Comparison of ENCODE assay signal across 15 cellular contexts in genomic region chr15:89111352-89111751, GRCh38. TPM values are rescaled to one million over a fixed set of nuclear protein-coding genes. Genes with fewer than 3 reads are reported as not detected.
DNase-seq lines count a peak whose midpoint lies in the region; ATAC-seq and TF ChIP-seq lines count a peak whose summit lies in the region.
"Had no signal": no experiment of that assay in that cellular context is flagged by ENCODE, and none has a peak within 500 bp of the region (broad histone marks: within the 10 kb centered on the region; RNA-seq: fewer than 3 reads in every experiment).

No MANE protein-coding gene starts in this region.

- no peak for ATAC-seq in SK-N-SH treated with all-trans-retinoic acid at 6 μM for 48 hours
- ATAC-seq in gastrocnemius medialis = no peak
- ATAC-seq in left lobe of liver = no peak
- no peak for ATAC-seq in GM19395 (IDR thresholded peaks at IDR 0.05; ENCODE audit: unreplicated experiment)
- ATAC-seq: mucosa of descending colon; stimulated activated effector memory CD8-positive, alpha-beta T cell treated with anti-CD3 and anti-CD28 coated beads, Interleukin-12 subunit alpha, Interleukin-12 subunit beta, amount 100 ng/mL, for 72 hours had no signal

- peaks cover 75% of the 10 kb centered on the region for H3K4me1 Mint-ChIP-seq in Calu3 (ENCODE audit: low read depth, unreplicated experiment)

- no peak overlapping the region for H3K4me3 Mint-ChIP-seq in Calu3 (ENCODE audit: low read depth, unreplicated experiment)
- H3K4me3 Mint-ChIP-seq: stimulated activated effector memory CD8-positive, alpha-beta T cell treated with anti-CD3 and anti-CD28 coated beads, Interleukin-12 subunit alpha, Interleukin-12 subunit beta, amount 100 ng/mL, for 72 hours had no signal

- DNase-seq in Calu3 (no peak), esophagus muscularis mucosa (ENCODE audit: extremely low spot score) (no peak), gastrocnemius medialis (no peak), left lobe of liver (ENCODE audit: low spot score) (no peak), HuH-7 (ENCODE audit: low spot score) (no peak), spleen (no peak)
- DNase-seq: activated naive CD4-positive, alpha-beta T cell treated with Interleukin-2 at 50 U/mL for 16 hours; activated T-cell treated with anti-CD3 and anti-CD28 coated beads for 4 hours; kidney; mucosa of descending colon; NCI-H1105 treated with DMSO at 0.1 percent for 48 hours; ovary had no signal

- H3K9me3 ChIP-seq in esophagus muscularis mucosa (no peaks in the 10 kb centered on the region), gastrocnemius medialis (no peaks in the 10 kb centered on the region), spleen (no peaks in the 10 kb centered on the region)
- H3K9me3 ChIP-seq: mucosa of descending colon, ovary had no signal

- BruUV-seq in Calu3 (replicated peaks; lab: Mats Ljungman, UMichigan) = no TSS peak

- TF ChIP-seq CTCF in Calu3 (IDR thresholded peaks at IDR 0.05; ENCODE audit: unreplicated experiment) (no peak), esophagus muscularis mucosa (IDR thresholded peaks at IDR 0.05) (no peak), gastrocnemius medialis (IDR thresholded peaks at IDR 0.05 in 4 of 5, conservative IDR thresholded peaks at IDR 0.05 in 1 of 5) (no peak), spleen (IDR thresholded peaks at IDR 0.05 in 8 of 11, conservative IDR thresholded peaks at IDR 0.05 in 3 of 11) (no peak)

- H3K27ac ChIP-seq in esophagus muscularis mucosa (replicated peaks in 1 of 4) (peak overlapping the region; percentile 62 to 89 (median 86)), gastrocnemius medialis (peak overlapping the region; percentile 69 to 99 (median 77)), spleen (peak overlapping the region in 3 of 8 donors; percentile 50 to 67 (median 57))
- H3K27ac ChIP-seq: ovary had no signal

- in situ Hi-C loops in gastrocnemius medialis (cut with MboI; ENCODE audit: low sequenced_read_pairs in 4 of 4) = no loop called here

- CTCF ChIA-PET in Calu3 (lab: Charles Lee) = interaction anchor here (0.6 to 3.6 kb wide), 5 partner anchors 10 to 1411 kb away, joined by 3 to 21 read pairs (median 6); no protein-coding TSS in a partner anchor

- H3K4me3 ChIP-seq in esophagus muscularis mucosa (no peak overlapping the region), gastrocnemius medialis (no peak overlapping the region), spleen (no peak overlapping the region)
- H3K4me3 ChIP-seq: mucosa of descending colon, ovary had no signal

- TF ChIP-seq POLR2A in esophagus muscularis mucosa (IDR thresholded peaks at IDR 0.05; ENCODE audit: low read depth) (no peak), gastrocnemius medialis (IDR thresholded peaks at IDR 0.05) (no peak), spleen (IDR thresholded peaks at IDR 0.05) (no peak)

- no peaks in the 10 kb centered on the region for H3K9me3 Mint-ChIP-seq in Calu3 (ENCODE audit: low read depth, unreplicated experiment)
- H3K9me3 Mint-ChIP-seq: stimulated activated effector memory CD8-positive, alpha-beta T cell treated with anti-CD3 and anti-CD28 coated beads, Interleukin-12 subunit alpha, Interleukin-12 subunit beta, amount 100 ng/mL, for 72 hours had no signal

- no peak for TF ChIP-seq EP300 in esophagus muscularis mucosa (IDR thresholded peaks at IDR 0.05)

- H3K27me3 ChIP-seq in esophagus muscularis mucosa (no peaks in the 10 kb centered on the region), gastrocnemius medialis (no peaks in the 10 kb centered on the region), spleen (replicated peaks in 1 of 7) (no peaks in the 10 kb centered on the region)
- H3K27me3 ChIP-seq: ovary had no signal

- intact Hi-C loops in Calu3 (cut with micrococcal nuclease; ENCODE audit: unreplicated experiment) = no loop called here
- intact Hi-C loops in esophagus muscularis mucosa (cut with DNase I) = no loop called here
- intact Hi-C loops in gastrocnemius medialis (cut with DNase I; ENCODE audit: low total_unique reads) = no loop called here
- intact Hi-C loops in spleen (cut with DNase I; ENCODE audit: low total_unique reads) = no loop called here

- peaks cover 77% of the 10 kb centered on the region for H3K36me3 Mint-ChIP-seq in Calu3 (ENCODE audit: insufficient read depth, unreplicated experiment)

- peak overlapping the region; percentile 87 for H3K27ac Mint-ChIP-seq in Calu3 (ENCODE audit: unreplicated experiment)

- H3K36me3 ChIP-seq in esophagus muscularis mucosa (peaks cover 0 to 19% (median 7%) of the 10 kb centered on the region in 4 donors), gastrocnemius medialis (peaks cover 0 to 4% of the 10 kb centered on the region in 2 donors), spleen (peaks cover 0 to 64% (median 11%) of the 10 kb centered on the region in 6 donors)
- H3K36me3 ChIP-seq: ovary had no signal

- H3K4me1 ChIP-seq in esophagus muscularis mucosa = peaks cover 58 to 87% (median 83%) of the 10 kb centered on the region in 4 donors
- H3K4me1 ChIP-seq in gastrocnemius medialis = peaks cover 21 to 77% of the 10 kb centered on the region in 2 donors
- peaks cover 0 to 68% (median 39%) of the 10 kb centered on the region in 6 donors for H3K4me1 ChIP-seq in spleen

- no peaks in the 10 kb centered on the region for H3K27me3 Mint-ChIP-seq in Calu3 (ENCODE audit: unreplicated experiment)

TF ChIP-seq in SK-N-SH treated with all-trans-retinoic acid at 6 μM for 48 hours, 23 proteins besides CTCF, POLR2A, EP300 and RAD21:
- TF ChIP-seq RARB (CRISPR knock-in tag; IDR thresholded peaks at IDR 0.05) (no peak), ISL1 (CRISPR knock-in tag; IDR thresholded peaks at IDR 0.05) (peak; percentile 47)

RNA-seq across cellular contexts. Expression of gene ABHD2, which starts 23.1 kb away (rescaled TPM):
- 300 and 353 TPM in 2 replicates for total RNA-seq in Calu3 (2022)
- 10 to 100 TPM; 49.8 to 82.3 (median 72.1) TPM for total RNA-seq in esophagus muscularis mucosa
- total RNA-seq in gastrocnemius medialis = 100 to 1,000 TPM in 1 of 4 donors, 10 to 100 TPM in 3; 19.3 to 150 (median 64.5) TPM
- 385 TPM for total RNA-seq in left lobe of liver
- 100 to 1,000 TPM in 5 of 7 donors, 10 to 100 TPM in 2; 83.9 to 158 (median 123) TPM for total RNA-seq in spleen
- polyA plus RNA-seq in spleen = 1 to 10 TPM; 2.1 to 8.2 (median 3.2) TPM
